ENCODE assay signal across 8 cellular contexts in genomic region chr4:140150886-140151699, GRCh38. TPM values are rescaled to one million over a fixed set of nuclear protein-coding genes. Genes with fewer than 3 reads are reported as not detected.
DNase-seq lines count a peak whose midpoint lies in the region; ATAC-seq and TF ChIP-seq lines count a peak whose summit lies in the region.

No MANE protein-coding gene starts in this region.

- POLR2A ChIA-PET in AG04449 (lab: Yijun Ruan, JAX), result interaction anchor here (0.6 to 3.4 kb wide), 3 partner anchors 94 to 102 kb away, joined by 3 to 10 read pairs (median 3); no protein-coding TSS in a partner anchor

- H3K4me3 ChIP-seq in AG04449 (ENCODE audit: low read depth, low read length) (peak overlapping the region; percentile 79), astrocyte of the spinal cord (ENCODE audit: low read depth, low read length) (peak overlapping the region; percentile 86), right cardiac atrium (ENCODE audit: low read length) (peak overlapping the region; percentile 51)

- intact Hi-C loops in right cardiac atrium (cut with DNase I), result loop anchor here (5.0 to 10.0 kb wide), 8 partner anchors 54 to 419 kb away; no protein-coding TSS in a partner anchor
- intact Hi-C loops in posterior cingulate gyrus (cut with DNase I), result loop anchor here (2.0 to 10.0 kb wide), 6 partner anchors 54 to 256 kb away; no protein-coding TSS in a partner anchor

- no peak for TF ChIP-seq CTCF in AG04449 (IDR thresholded peaks at IDR 0.05; ENCODE audit: insufficient read depth, low read length, missing control alignments)
- TF ChIP-seq CTCF in GM20000 (IDR thresholded peaks at IDR 0.05; ENCODE audit: extremely low read depth, missing control alignments), result no peak
- TF ChIP-seq CTCF in astrocyte of the spinal cord (IDR thresholded peaks at IDR 0.05; ENCODE audit: low read depth, low read length), result no peak

- DNase-seq in AG04449 (ENCODE audit: low read depth, low spot score) (no peak), GM20000 (ENCODE audit: low spot score) (peak; percentile 66), NCI-H2029 treated with DMSO at 0.1 percent for 48 hours (lab: John Stamatoyannopoulos, UW) (peak; percentile 81), T1000 (lab: John Stamatoyannopoulos, UW) (peak; percentile 75), astrocyte of the spinal cord (ENCODE audit: low read depth, low spot score) (peak; percentile 97), right cardiac atrium (peak; percentile 92 to 96 (median 96)), posterior cingulate gyrus (peak; percentile 42 to 92 (median 61))

- H3K27ac ChIP-seq in right cardiac atrium (ENCODE audit: low read length), result peak overlapping the region; percentile 77

- H3K27me3 ChIP-seq in right cardiac atrium (ENCODE audit: control insufficient read depth, insufficient read depth), result no peaks in the 10 kb centered on the region

- under 1% methylated on average over 84 of the region's 84 CpGs for WGBS in right cardiac atrium

- CTCF ChIA-PET in AG04449 (lab: Yijun Ruan, JAX), result interaction anchor here (1.4 to 1.5 kb wide), 2 partner anchors 100 to 103 kb away, joined by 4 to 5 read pairs; no protein-coding TSS in a partner anchor

- ATAC-seq in right cardiac atrium (peak; percentile 85 to 88), GM21390 (IDR thresholded peaks at IDR 0.05; ENCODE audit: unreplicated experiment) (no peak)

- H3K9me3 ChIP-seq in right cardiac atrium (ENCODE audit: control insufficient read depth, low read length), result no peaks in the 10 kb centered on the region

- no peaks in the 10 kb centered on the region for H3K4me1 ChIP-seq in right cardiac atrium (ENCODE audit: control insufficient read depth, insufficient read depth, low read length)

- in situ Hi-C loops in astrocyte of the spinal cord (cut with HindIII; ENCODE audit: low sequenced_read_pairs), result no loop called here

RNA-seq across cellular contexts. Expression of gene MAML3, which starts 2.9 kb away (rescaled TPM):
- 1 to 10 TPM; 2.6 to 4.2 (median 3.3) TPM for total RNA-seq in right cardiac atrium
- 1.6 TPM for polyA plus RNA-seq in right cardiac atrium
